Comparison of ENCODE assay signal across 22 cellular contexts in the genomic region with DNA sequence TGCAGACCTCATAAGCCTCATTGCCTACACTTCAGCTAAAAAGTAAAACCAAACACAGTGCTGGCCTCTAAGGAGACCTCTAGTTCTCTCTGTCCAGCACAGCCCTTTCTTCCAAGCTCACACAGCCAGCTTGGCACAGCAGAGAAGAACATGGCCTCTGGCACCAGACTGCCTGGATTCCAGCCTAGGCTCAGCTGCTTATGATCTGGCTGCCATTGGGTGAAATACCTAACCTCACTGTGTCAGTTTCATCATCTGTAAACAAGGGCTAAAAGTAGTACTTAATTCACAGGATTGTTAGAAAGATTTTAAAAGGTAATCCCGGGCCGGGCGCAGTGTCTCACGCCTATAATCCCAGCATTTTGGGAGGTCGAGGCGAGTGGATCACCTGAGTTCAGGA. TPM values are rescaled to one million over a fixed set of nuclear protein-coding genes. Genes with fewer than 3 reads are reported as not detected.
A peak's percentile ranks its signal among the peaks of the same experiment; 100 is the strongest.
DNase-seq lines count a peak whose midpoint lies in the region; ATAC-seq and TF ChIP-seq lines count a peak whose summit lies in the region.
"Had no signal": no experiment of that assay in that cellular context is flagged by ENCODE, and none has a peak within 500 bp of the region (broad histone marks: within the 10 kb centered on the region; RNA-seq: fewer than 3 reads in every experiment).

No MANE protein-coding gene starts in this region.

- no peak overlapping the region for H3K9ac ChIP-seq in GM23248

- H3K9me3 ChIP-seq in GM23248 (ENCODE audit: low read depth) (no peaks in the 10 kb centered on the region), esophagus muscularis mucosa (no peaks in the 10 kb centered on the region), right cardiac atrium (ENCODE audit: control insufficient read depth, low read length) (no peaks in the 10 kb centered on the region), testis (no peaks in the 10 kb centered on the region)
- H3K9me3 ChIP-seq: body of pancreas had no signal

- TF ChIP-seq POLR2A in esophagus muscularis mucosa (IDR thresholded peaks at IDR 0.05; ENCODE audit: low read depth), result no peak
- TF ChIP-seq POLR2A in testis (IDR thresholded peaks at IDR 0.05), result no peak

- no peak for TF ChIP-seq EP300 in esophagus muscularis mucosa (IDR thresholded peaks at IDR 0.05)

- H3K27me3 ChIP-seq in GM23248 (replicated peaks; ENCODE audit: insufficient read depth) (peaks cover 21% of the 10 kb centered on the region), esophagus muscularis mucosa (no peaks in the 10 kb centered on the region), right cardiac atrium (ENCODE audit: control insufficient read depth, insufficient read depth) (no peaks in the 10 kb centered on the region), testis (no peaks in the 10 kb centered on the region)
- H3K27me3 ChIP-seq: body of pancreas had no signal

- H3F3A ChIP-seq in GM23248 (ENCODE audit: insufficient read depth), result no peaks in the 10 kb centered on the region

- DNase-seq in GM23248 (peak; percentile 36), esophagus muscularis mucosa (ENCODE audit: extremely low spot score) (no peak), right cardiac atrium (peak; percentile 57 to 84 (median 77)), testis (peak; percentile 58), GM19240 (ENCODE audit: insufficient read length, low spot score) (no peak), 8988T (no peak), NCI-H748 treated with DMSO at 0.1 percent for 48 hours (lab: John Stamatoyannopoulos, UW) (no peak), NCI-H1105 treated with DMSO at 0.1 percent for 48 hours (lab: John Stamatoyannopoulos, UW) (no peak)
- DNase-seq: activated gamma-delta T cell; activated naive CD8-positive, alpha-beta T cell treated with anti-CD3 and anti-CD28 coated beads, Interleukin-2, amount 50 U/mL, for 24 hours; activated T-cell treated with anti-CD3 and anti-CD28 coated beads, Interleukin-2, amount 50 U/mL, for 1 hour; Calu3; effector CD4-positive, alpha-beta T cell; HFFc6; kidney glomerular epithelial cell; mesendoderm; NCI-H1694 treated with DMSO at 0.1 percent for 48 hours; NCI-H2171 treated with DMSO at 0.1 percent for 48 hours; NCI-H524 treated with DMSO at 0.1 percent for 48 hours; T-helper 17 cell had no signal

- ATAC-seq in right cardiac atrium, result peak; percentile 77 to 92
- ATAC-seq: activated naive CD8-positive, alpha-beta T cell treated with anti-CD3 and anti-CD28 coated beads, Interleukin-2, amount 50 U/mL, for 24 hours; body of pancreas; T-helper 17 cell had no signal

- H3K9me2 ChIP-seq in GM23248 (ENCODE audit: insufficient read depth), result no peaks in the 10 kb centered on the region

- H3K4me1 ChIP-seq in GM23248 (ENCODE audit: insufficient read depth) (no peaks in the 10 kb centered on the region), esophagus muscularis mucosa (peaks cover 3 to 24% (median 22%) of the 10 kb centered on the region in 4 donors), right cardiac atrium (ENCODE audit: control insufficient read depth, insufficient read depth, low read length) (peaks cover 9% of the 10 kb centered on the region), testis (peaks cover 19% of the 10 kb centered on the region)
- H3K4me1 ChIP-seq: body of pancreas had no signal

- H3K79me2 ChIP-seq in GM23248 (ENCODE audit: insufficient read depth), result no peaks in the 10 kb centered on the region

- intact Hi-C loops in esophagus muscularis mucosa (cut with DNase I) (no loop called here), right cardiac atrium (cut with DNase I) (no loop called here), testis (cut with DNase I; ENCODE audit: low total_unique reads) (no loop called here)

- H4K20me1 ChIP-seq in GM23248 (ENCODE audit: insufficient read depth), result no peaks in the 10 kb centered on the region

- in situ Hi-C loops in GM23248 (cut with MboI), result no loop called here

- H3K36me3 ChIP-seq in GM23248 (ENCODE audit: low read depth), result no peaks in the 10 kb centered on the region
- H3K36me3 ChIP-seq in esophagus muscularis mucosa, result no peaks in the 10 kb centered on the region
- H3K36me3 ChIP-seq in testis (ENCODE audit: low read depth, missing control alignments), result no peaks in the 10 kb centered on the region

- TF ChIP-seq CTCF in esophagus muscularis mucosa (IDR thresholded peaks at IDR 0.05), result no peak
- no peak for TF ChIP-seq CTCF in testis (IDR thresholded peaks at IDR 0.05)

- H3K4me3 ChIP-seq in GM23248 (no peak overlapping the region), esophagus muscularis mucosa (no peak overlapping the region), right cardiac atrium (ENCODE audit: low read length) (no peak overlapping the region), testis (no peak overlapping the region)
- H3K4me3 ChIP-seq: body of pancreas had no signal

- no peak overlapping the region for H2AFZ ChIP-seq in GM23248

- WGBS in GM23248 (ENCODE audit: low coverage in 1 of 2, low lambda C conversion rate in 2 of 2, missing lambda C conversion rate in 2 of 2), 2 experiments, result 73 to 77% methylated on average over 6 of the region's 6 CpGs
- WGBS in esophagus muscularis mucosa, result 83% methylated on average over 6 of the region's 6 CpGs
- 90% methylated on average over 6 of the region's 6 CpGs for WGBS in right cardiac atrium
- 86 to 91% methylated on average over 6 of the region's 6 CpGs for WGBS in testis, 2 donors

- no peak overlapping the region for H3K4me2 ChIP-seq in GM23248 (ENCODE audit: unreplicated experiment)

- H3K27ac ChIP-seq in GM23248 (no peak overlapping the region), esophagus muscularis mucosa (replicated peaks in 1 of 4) (peak overlapping the region in 3 of 4 donors; percentile 15 to 40 (median 34)), right cardiac atrium (ENCODE audit: low read length) (no peak overlapping the region), testis (peak overlapping the region in 1 of 2 donors; percentile 31)
- H3K27ac ChIP-seq: body of pancreas, epithelial cell of prostate had no signal

RNA-seq across cellular contexts. Expression of gene ACER3, which starts 9.9 kb away (rescaled TPM):
- total RNA-seq in GM23248 (2014; rRNA removed; shearing (Covaris generic)), result 10.2 and 37.9 TPM in 2 replicates
- polyA plus RNA-seq in GM23248 (2016; fragmentation: Nextera tagmentation; extraction: Ambion mirVana) (9.1 and 12.0 TPM in 2 replicates), right cardiac atrium (4.1 TPM), testis (ENCODE audit: insufficient read depth, low read depth, low replicate concordance) (34.8 TPM)
- total RNA-seq in esophagus muscularis mucosa (10 to 100 TPM; 10.5 to 12.8 (median 11.2) TPM), right cardiac atrium (10 to 100 TPM; 10.6 to 16.1 (median 12.9) TPM), testis (10 to 100 TPM; 14.6 to 23.7 TPM)

Comparison
In these comparisons a context has a peak if more than half of its experiments do, and no peak if none do; other contexts are left out.
1. DNase-seq: peak in GM23248 (single experiment), right cardiac atrium (3 of 3) and testis (single experiment); none in esophagus muscularis mucosa (single experiment), GM19240 (single experiment), 8988T (single experiment), NCI-H748 treated with DMSO at 0.1 percent for 48 hours (single experiment) and NCI-H1105 treated with DMSO at 0.1 percent for 48 hours (single experiment).
2. H3K27ac ChIP-seq: peak in esophagus muscularis mucosa (3 of 4); none in GM23248 (single experiment) and right cardiac atrium (single experiment).